In genomic region chr7:68192941-68193340, GRCh38 we compare ENCODE assay signal across 1 cellular context.
TF ChIP-seq lines count a peak whose summit lies in the region.

No MANE protein-coding gene starts in this region.

TF ChIP-seq in H1, 55 proteins besides CTCF, POLR2A, EP300 and RAD21 (continued from another document):
- TF ChIP-seq TCF12 (IDR thresholded peaks at IDR 0.05; ENCODE audit: low read depth, low read length) = no peak
